ENCODE assay signal across 9 cellular contexts in genomic region chr9:120327322-120327721, GRCh38.
"Had no signal": no experiment of that assay in that cellular context is flagged by ENCODE, and none has a peak within 500 bp of the region (broad histone marks: within the 10 kb centered on the region; RNA-seq: fewer than 3 reads in every experiment).

No MANE protein-coding gene starts in this region.

- H3K27ac Mint-ChIP-seq: HFFc6 had no signal

- H3K27ac ChIP-seq: GM23248 had no signal

- H3K4me3 ChIP-seq: GM23248, HAP-1, K562 had no signal

- H3K9ac ChIP-seq: GM23248 had no signal

- H2AFZ ChIP-seq: GM23248 had no signal

- H3K36me3 ChIP-seq: HAP-1 had no signal

- H3K4me1 ChIP-seq: HAP-1 had no signal

- H3K9me3 Mint-ChIP-seq: HFFc6 had no signal

- FAIRE-seq: HTR-8/SVneo, K562 had no signal

- ATAC-seq: HCT116, K562 had no signal

- H3K9me3 ChIP-seq: HAP-1 had no signal

- H3K4me3 Mint-ChIP-seq: HFFc6 had no signal

- DNase-seq: GM23248, GOT3, H7, HFFc6, IMR-90 had no signal
